Comparison of ENCODE assay signal across 23 cellular contexts in genomic region chr12:72957454-72957853, GRCh38.
DNase-seq lines count a peak whose midpoint lies in the region; ATAC-seq lines count a peak whose summit lies in the region.
"Had no signal": no experiment of that assay in that cellular context is flagged by ENCODE, and none has a peak within 500 bp of the region (broad histone marks: within the 10 kb centered on the region; RNA-seq: fewer than 3 reads in every experiment).

No MANE protein-coding gene starts in this region.

- no peaks in the 10 kb centered on the region for H3K27me3 Mint-ChIP-seq in activated CD8-positive, alpha-beta T cell treated with anti-CD3 and anti-CD28 coated beads, Interleukin-2, amount 10 ng/mL, durations not matched to agents 7 days and 5 days (ENCODE audit: low read depth)
- H3K27me3 Mint-ChIP-seq: CD4-positive, alpha-beta T cell had no signal

- no peak for ATAC-seq in activated CD8-positive, alpha-beta T cell treated with anti-CD3 and anti-CD28 coated beads, Interleukin-2, amount 10 ng/mL, durations not matched to agents 7 days and 5 days
- ATAC-seq: A549, GM23338 had no signal

- POLR2A ChIA-PET in activated CD8-positive, alpha-beta T cell treated with anti-CD3 and anti-CD28 coated beads, Interleukin-2, amount 10 ng/mL, durations not matched to agents 7 days and 5 days (lab: Charles Lee) = no interaction called here

- no peaks in the 10 kb centered on the region for H3K4me1 Mint-ChIP-seq in activated CD8-positive, alpha-beta T cell treated with anti-CD3 and anti-CD28 coated beads, Interleukin-2, amount 10 ng/mL, durations not matched to agents 7 days and 5 days (ENCODE audit: low read depth)
- H3K4me1 Mint-ChIP-seq: GM23338, H9 had no signal

- H3K36me3 Mint-ChIP-seq in activated CD8-positive, alpha-beta T cell treated with anti-CD3 and anti-CD28 coated beads, Interleukin-2, amount 10 ng/mL, durations not matched to agents 7 days and 5 days (ENCODE audit: low read depth) = no peaks in the 10 kb centered on the region

- DNase-seq in ELR (ENCODE audit: low read depth) = peak; percentile 44
- DNase-seq in HS-5 (ENCODE audit: low read depth) = peak; percentile 44
- DNase-seq in RKO (ENCODE audit: low spot score) = peak; percentile 53
- DNase-seq in foreskin melanocyte = peak; percentile 14
- no peak for DNase-seq in cortex of kidney (lab: John Stamatoyannopoulos, UW)
- DNase-seq in activated CD8-positive, alpha-beta T cell treated with anti-CD3 and anti-CD28 coated beads, Interleukin-2, amount 10 ng/mL, durations not matched to agents 7 days and 5 days = no peak
- no peak for DNase-seq in mucosa of gallbladder (ENCODE audit: low spot score)
- DNase-seq: AML-193; CD4-positive, alpha-beta T cell; H9; Karpas-422; MV-4-11; NCI-H1105 treated with DMSO at 0.1 percent for 48 hours; NCI-H146; NCI-H1930; NCI-H2107; NCI-H524 treated with DMSO at 0.1 percent for 48 hours; NCI-H774; NK-92 treated with Interleukin-12 subunit alpha and Interleukin-12 subunit beta, amount 100 ng/mL, for 24 hours; Peyer's patch; SJCRH30 had no signal

- CTCF ChIA-PET in activated CD8-positive, alpha-beta T cell treated with anti-CD3 and anti-CD28 coated beads, Interleukin-2, amount 10 ng/mL, durations not matched to agents 7 days and 5 days (lab: Charles Lee) = no interaction called here

- H3K4me3 Mint-ChIP-seq in activated CD8-positive, alpha-beta T cell treated with anti-CD3 and anti-CD28 coated beads, Interleukin-2, amount 10 ng/mL, durations not matched to agents 7 days and 5 days = no peak overlapping the region
- H3K4me3 Mint-ChIP-seq: CD4-positive, alpha-beta T cell; GM23338; H9 had no signal

- H3K27ac Mint-ChIP-seq in activated CD8-positive, alpha-beta T cell treated with anti-CD3 and anti-CD28 coated beads, Interleukin-2, amount 10 ng/mL, durations not matched to agents 7 days and 5 days = no peak overlapping the region
- H3K27ac Mint-ChIP-seq: CD4-positive, alpha-beta T cell; GM23338; H9 had no signal

- peaks cover 4% of the 10 kb centered on the region for H3K9me3 Mint-ChIP-seq in activated CD8-positive, alpha-beta T cell treated with anti-CD3 and anti-CD28 coated beads, Interleukin-2, amount 10 ng/mL, durations not matched to agents 7 days and 5 days (ENCODE audit: insufficient read depth)

Comparison
In these comparisons a context has a peak if more than half of its experiments do, and no peak if none do; other contexts are left out.
1. DNase-seq: peak in ELR (single experiment), HS-5 (single experiment), RKO (single experiment) and foreskin melanocyte (single experiment); none in cortex of kidney (single experiment), activated CD8-positive, alpha-beta T cell treated with anti-CD3 and anti-CD28 coated beads, Interleukin-2, amount 10 ng/mL, durations not matched to agents 7 days and 5 days (single experiment) and mucosa of gallbladder (single experiment).